Comparison of ENCODE assay signal across 19 cellular contexts in genomic region chr16:83473926-83474660, GRCh38.
DNase-seq lines count a peak whose midpoint lies in the region; ATAC-seq and TF ChIP-seq lines count a peak whose summit lies in the region.
"Had no signal": no experiment of that assay in that cellular context is flagged by ENCODE, and none has a peak within 500 bp of the region (broad histone marks: within the 10 kb centered on the region; RNA-seq: fewer than 3 reads in every experiment).

No MANE protein-coding gene starts in this region.

- H3K4me1 Mint-ChIP-seq in neural progenitor cell: no peaks in the 10 kb centered on the region
- H3K4me1 Mint-ChIP-seq in nephron progenitor cell: no peaks in the 10 kb centered on the region
- H3K4me1 Mint-ChIP-seq: B cell, CD14-positive monocyte had no signal

- H3K36me3 Mint-ChIP-seq in neural progenitor cell: no peaks in the 10 kb centered on the region
- H3K36me3 Mint-ChIP-seq in nephron progenitor cell (ENCODE audit: low read depth): no peaks in the 10 kb centered on the region
- H3K36me3 Mint-ChIP-seq: CD14-positive monocyte had no signal

- H3K27me3 ChIP-seq in heart left ventricle (no peaks in the 10 kb centered on the region), neural progenitor cell (no peaks in the 10 kb centered on the region)

- no peaks in the 10 kb centered on the region for H4K20me1 ChIP-seq in neural progenitor cell (ENCODE audit: low read depth)

- H3K4me3 ChIP-seq in heart left ventricle (no peak overlapping the region), fibroblast of villous mesenchyme (ENCODE audit: low read depth, low read length) (no peak overlapping the region), neural progenitor cell (no peak overlapping the region)

- 66 to 96% (median 91%) methylated on average over 2 of the region's 2 CpGs for WGBS in heart left ventricle, 4 donors

- H3K4me2 ChIP-seq in neural progenitor cell: no peak overlapping the region

- no peak for TF ChIP-seq POLR2A in heart left ventricle (IDR thresholded peaks at IDR 0.05)

- intact Hi-C loops in heart left ventricle (cut with DNase I) (no loop called here), cardiac septum (cut with DNase I) (no loop called here)

- no peak overlapping the region for H3K4me3 Mint-ChIP-seq in neural progenitor cell
- H3K4me3 Mint-ChIP-seq in nephron progenitor cell: no peak overlapping the region
- H3K4me3 Mint-ChIP-seq: B cell, CD14-positive monocyte had no signal

- H3K27me3 Mint-ChIP-seq in neural progenitor cell (ENCODE audit: insufficient read depth, low read depth) (no peaks in the 10 kb centered on the region), nephron progenitor cell (ENCODE audit: low read depth, poor library complexity) (peaks cover 3% of the 10 kb centered on the region)

- ATAC-seq in heart left ventricle (peak; percentile 83 to 90 (median 88)), HG03378 (IDR thresholded peaks at IDR 0.05; ENCODE audit: unreplicated experiment) (no peak)

- H3F3A ChIP-seq in neural progenitor cell (ENCODE audit: low read depth): no peaks in the 10 kb centered on the region

- H3K79me2 ChIP-seq in neural progenitor cell (ENCODE audit: low read depth): no peaks in the 10 kb centered on the region

- H3K9me3 ChIP-seq in heart left ventricle: no peaks in the 10 kb centered on the region
- H3K9me3 ChIP-seq in neural progenitor cell (ENCODE audit: low read depth): no peaks in the 10 kb centered on the region

- no peak overlapping the region for H2AFZ ChIP-seq in neural progenitor cell (replicated peaks)

- peak overlapping the region; percentile 74 for H3K27ac Mint-ChIP-seq in neural progenitor cell
- H3K27ac Mint-ChIP-seq in nephron progenitor cell: no peak overlapping the region
- H3K27ac Mint-ChIP-seq: B cell, CD14-positive monocyte had no signal

- peaks cover 0 to 13% (median 3%) of the 10 kb centered on the region in 12 donors for H3K4me1 ChIP-seq in heart left ventricle
- H3K4me1 ChIP-seq in neural progenitor cell: no peaks in the 10 kb centered on the region

- H3K9me3 Mint-ChIP-seq in neural progenitor cell (no peaks in the 10 kb centered on the region), nephron progenitor cell (no peaks in the 10 kb centered on the region)

- H3K27ac ChIP-seq in heart left ventricle (peak overlapping the region in 1 of 12 donors; percentile 27), neural progenitor cell (no peak overlapping the region)

- no peak overlapping the region for H3K9ac ChIP-seq in neural progenitor cell

- H3K36me3 ChIP-seq in heart left ventricle (no peaks in the 10 kb centered on the region), neural progenitor cell (no peaks in the 10 kb centered on the region)

- TF ChIP-seq CTCF in heart left ventricle (IDR thresholded peaks at IDR 0.05): no peak
- no peak for TF ChIP-seq CTCF in fibroblast of villous mesenchyme (IDR thresholded peaks at IDR 0.05; ENCODE audit: insufficient read depth, low read depth, low read length)
- TF ChIP-seq CTCF in neural progenitor cell (IDR thresholded peaks at IDR 0.05): no peak
- no peak for TF ChIP-seq CTCF in nephron progenitor cell (IDR thresholded peaks at IDR 0.05)

- DNase-seq in heart left ventricle (no peak), cardiac septum (ENCODE audit: low spot score) (no peak), fibroblast of villous mesenchyme (ENCODE audit: low read depth) (peak; percentile 18), neural progenitor cell (ENCODE audit: low spot score) (no peak), hippocampal formation (lab: John Stamatoyannopoulos, UW) (no peak), nephron progenitor cell (no peak)
- DNase-seq: DMS79, GOT3, HCEC 1CT, KBM-7, MM.1S, NCI-H1048, NCI-H1417 treated with DMSO at 0.1 percent for 48 hours, NCI-H187, NCI-H446 treated with DMSO at 0.1 percent for 48 hours, NCI-H526 treated with DMSO at 0.1 percent for 48 hours had no signal
